7 cellular contexts compared by ENCODE assay signal in genomic region chr14:94681300-94682060, GRCh38.
DNase-seq lines count a peak whose midpoint lies in the region; ATAC-seq and TF ChIP-seq lines count a peak whose summit lies in the region.

No MANE protein-coding gene starts in this region.

- ATAC-seq in HG02759 (IDR thresholded peaks at IDR 0.05; ENCODE audit: unreplicated experiment) (no peak), HG03135 (IDR thresholded peaks at IDR 0.05; ENCODE audit: unreplicated experiment) (no peak)

- intact Hi-C loops in prostate gland (cut with DNase I) = no loop called here

- DNase-seq in GM12865 (ENCODE audit: low read depth) (peak; percentile 21), MV-4-11 (lab: John Stamatoyannopoulos, UW) (peak; percentile 53), dedifferentiated amniotic fluid mesenchymal stem cell (ENCODE audit: extremely low spot score) (peak; percentile 20), prostate gland (ENCODE audit: low spot score) (peak; percentile 13), middle frontal gyrus (ENCODE audit: extremely low spot score, low spot score) (no peak)

- H3K4me3 ChIP-seq in GM12865 (ENCODE audit: low read depth, low read length) = no peak overlapping the region
- no peak overlapping the region for H3K4me3 ChIP-seq in prostate gland

- no peak overlapping the region for H3K27ac ChIP-seq in prostate gland

- H3K27me3 ChIP-seq in prostate gland (replicated peaks; ENCODE audit: insufficient read depth) = no peaks in the 10 kb centered on the region

- no peaks in the 10 kb centered on the region for H3K36me3 ChIP-seq in prostate gland

- TF ChIP-seq CTCF in GM12865 (IDR thresholded peaks at IDR 0.05; ENCODE audit: insufficient read depth, low read depth, low read length, missing control alignments) (peak; percentile 42), prostate gland (IDR thresholded peaks at IDR 0.05) (peak in 2 of 4 experiments; percentile 43 to 50)

- no peak for TF ChIP-seq POLR2A in prostate gland (IDR thresholded peaks at IDR 0.05)

- no peaks in the 10 kb centered on the region for H3K4me1 ChIP-seq in prostate gland (replicated peaks)

- 81% methylated on average over 13 of the region's 15 CpGs for WGBS in prostate gland

- H3K9me3 ChIP-seq in prostate gland = no peaks in the 10 kb centered on the region
